In the genomic region with DNA sequence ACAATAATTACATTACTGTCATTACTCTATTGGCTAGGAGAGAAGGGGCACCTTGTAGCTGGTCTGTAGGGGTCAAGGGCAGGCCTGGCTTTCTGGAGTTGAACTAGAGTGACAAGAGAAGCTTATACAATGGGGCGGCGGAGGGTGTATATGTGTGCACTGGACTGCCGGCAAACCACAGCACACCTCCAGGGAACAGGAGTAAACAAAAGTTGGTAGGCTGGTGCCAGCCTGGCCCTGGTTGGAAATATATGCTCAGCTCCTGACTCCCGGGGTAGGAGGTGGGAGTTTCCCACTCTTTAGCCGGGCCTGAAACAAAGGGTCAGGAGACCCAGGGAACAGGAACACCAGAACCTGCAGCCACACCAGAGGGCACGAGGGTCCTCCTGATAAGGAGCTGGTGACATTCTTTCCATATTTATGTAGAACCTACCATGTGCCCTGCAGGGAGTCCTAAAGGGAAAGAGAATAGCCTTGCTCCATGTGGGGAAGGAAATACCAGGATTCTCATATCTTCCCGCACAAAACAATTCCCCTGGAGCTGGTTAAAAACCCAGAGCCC, we compare ENCODE assay signal across 1 cellular context.
TF ChIP-seq lines count a peak whose summit lies in the region.

No MANE protein-coding gene starts in this region.

TF ChIP-seq in HepG2, 621 proteins besides CTCF, POLR2A, EP300 and RAD21 (continued from another document):
- TF ChIP-seq NR2C2 (CRISPR knock-in tag; IDR thresholded peaks at IDR 0.05; ENCODE audit: borderline replicate concordance) = peak; percentile 22; the same call in 1 of the 2 replicates
- no peak for TF ChIP-seq ZNF205 (CRISPR knock-in tag; IDR thresholded peaks at IDR 0.05)
- TF ChIP-seq SIN3A (IDR thresholded peaks at IDR 0.05; ENCODE audit: borderline replicate concordance, low read depth, low read length) = 0 out of 2 replicates have a peak, but pooled peaks have one; percentile 10
- TF ChIP-seq MXI1 (IDR thresholded peaks at IDR 0.05; ENCODE audit: borderline replicate concordance, low read depth, low read length) = 0 out of 3 replicates have a peak, but pooled peaks have one; percentile 7
- peak; percentile 44; the same call in 1 of the 2 replicates for TF ChIP-seq HOXA5 (CRISPR knock-in tag; IDR thresholded peaks at IDR 0.05)
- peak; percentile 86; the same call in 1 of the 2 replicates for TF ChIP-seq RXRA (CRISPR knock-in tag; IDR thresholded peaks at IDR 0.05)
- peak; percentile 72; the same call in 1 of the 2 replicates for TF ChIP-seq KLF12 (CRISPR knock-in tag; IDR thresholded peaks at IDR 0.05; ENCODE audit: borderline replicate concordance)
- TF ChIP-seq SKI (IDR thresholded peaks at IDR 0.05; ENCODE audit: partially characterized antibody) = peak; percentile 62
- TF ChIP-seq RFX1 (IDR thresholded peaks at IDR 0.05) = no peak
- TF ChIP-seq TBX3 (IDR thresholded peaks at IDR 0.05; ENCODE audit: borderline replicate concordance) = peak; percentile 44; the same call in 1 of the 2 replicates
- no peak for TF ChIP-seq DNMT1 (CRISPR knock-in tag; IDR thresholded peaks at IDR 0.05)
- TF ChIP-seq, protein P1, sequence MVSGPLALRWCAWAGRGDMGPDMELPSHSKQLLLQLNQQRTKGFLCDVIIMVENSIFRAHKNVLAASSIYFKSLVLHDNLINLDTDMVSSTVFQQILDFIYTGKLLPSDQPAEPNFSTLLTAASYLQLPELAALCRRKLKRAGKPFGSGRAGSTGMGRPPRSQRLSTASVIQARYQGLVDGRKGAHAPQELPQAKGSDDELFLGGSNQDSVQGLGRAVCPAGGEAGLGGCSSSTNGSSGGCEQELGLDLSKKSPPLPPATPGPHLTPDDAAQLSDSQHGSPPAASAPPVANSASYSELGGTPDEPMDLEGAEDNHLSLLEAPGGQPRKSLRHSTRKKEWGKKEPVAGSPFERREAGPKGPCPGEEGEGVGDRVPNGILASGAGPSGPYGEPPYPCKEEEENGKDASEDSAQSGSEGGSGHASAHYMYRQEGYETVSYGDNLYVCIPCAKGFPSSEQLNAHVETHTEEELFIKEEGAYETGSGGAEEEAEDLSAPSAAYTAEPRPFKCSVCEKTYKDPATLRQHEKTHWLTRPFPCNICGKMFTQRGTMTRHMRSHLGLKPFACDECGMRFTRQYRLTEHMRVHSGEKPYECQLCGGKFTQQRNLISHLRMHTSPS (CRISPR knock-in tag; IDR thresholded peaks at IDR 0.05; ENCODE audit: low read depth) = peak; percentile 86
